ENCODE assay signal across 8 cellular contexts in genomic region chr3:124886168-124887051, GRCh38.
DNase-seq lines count a peak whose midpoint lies in the region; ATAC-seq lines count a peak whose summit lies in the region.

No MANE protein-coding gene starts in this region.

- H3K4me3 Mint-ChIP-seq in memory B cell: peak overlapping the region; percentile 55

- H3K27me3 Mint-ChIP-seq in memory B cell: peaks cover 35% of the 10 kb centered on the region

- peak; percentile 45 for DNase-seq in Ammon's horn (ENCODE audit: low spot score)
- peak; percentile 34 for DNase-seq in activated CD4-positive, CD25-positive, alpha-beta regulatory T cell treated with anti-CD3 and anti-CD28 coated beads, Interleukin-2, amount 50 U/mL, for 72 hours
- DNase-seq in ecto neural progenitor cell (ENCODE audit: low spot score): peak; percentile 74
- peak in 1 of 2 donors; percentile 16 for DNase-seq in memory B cell (ENCODE audit: low spot score in 2 of 2)
- peak; percentile 10 to 52 for DNase-seq in stimulated activated CD8-positive, alpha-beta memory T cell treated with anti-CD3 and anti-CD28 coated beads, Interleukin-7, amount 100 ng/mL, for 4 hours (ENCODE audit: low read depth in 2 of 2)
- DNase-seq in NCI-H2081 treated with DMSO at 0.1 percent for 48 hours (lab: John Stamatoyannopoulos, UW): no peak

- H3K27ac Mint-ChIP-seq in memory B cell: no peak overlapping the region

- no peaks in the 10 kb centered on the region for H3K36me3 Mint-ChIP-seq in memory B cell

- peaks cover 8% of the 10 kb centered on the region for H3K4me1 Mint-ChIP-seq in memory B cell

- ATAC-seq in GM19035 (IDR thresholded peaks at IDR 0.05; ENCODE audit: unreplicated experiment) (peak; percentile 50), HG03442 (IDR thresholded peaks at IDR 0.05; ENCODE audit: unreplicated experiment) (peak; percentile 41), memory B cell (ENCODE audit: low read depth) (peak; percentile 62)

- no peaks in the 10 kb centered on the region for H3K9me3 Mint-ChIP-seq in memory B cell
